In the genomic region with DNA sequence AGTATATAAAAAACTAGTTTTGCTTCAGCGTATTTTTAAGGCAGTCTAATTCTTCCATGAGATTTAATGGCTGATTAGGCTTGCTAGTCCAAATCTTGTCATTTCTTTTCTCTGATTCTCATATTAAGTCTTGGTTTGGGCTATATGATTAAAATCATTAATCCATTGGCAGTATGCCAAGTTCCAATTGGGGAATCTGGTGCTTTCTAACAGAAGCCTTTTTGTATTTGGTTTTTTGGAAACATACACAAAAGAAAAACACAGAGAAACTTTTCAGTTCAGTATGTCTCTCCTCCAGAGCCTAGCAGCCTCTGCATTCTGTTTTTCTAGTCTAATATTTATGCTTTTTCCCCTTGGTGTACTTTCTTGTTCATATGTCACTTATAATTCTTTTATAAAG, we compare ENCODE assay signal across 12 cellular contexts. TPM values are rescaled to one million over a fixed set of nuclear protein-coding genes. Genes with fewer than 3 reads are reported as not detected.
A peak's percentile ranks its signal among the peaks of the same experiment; 100 is the strongest.
DNase-seq lines count a peak whose midpoint lies in the region; ATAC-seq and TF ChIP-seq lines count a peak whose summit lies in the region.
"Had no signal": no experiment of that assay in that cellular context is flagged by ENCODE, and none has a peak within 500 bp of the region (broad histone marks: within the 10 kb centered on the region; RNA-seq: fewer than 3 reads in every experiment).

No MANE protein-coding gene starts in this region.

- no peak for DNase-seq in CD4-positive, alpha-beta T cell
- peak; percentile 22 for DNase-seq in astrocyte of the spinal cord (ENCODE audit: low read depth, low spot score)
- no peak for DNase-seq in naive thymus-derived CD8-positive, alpha-beta T cell
- no peak for DNase-seq in NOMO-1 treated with dmso at 0.1 percent for 144 hours (lab: John Stamatoyannopoulos, UW; ENCODE audit: unreplicated experiment)
- no peak for DNase-seq in effector CD8-positive, alpha-beta T cell (lab: John Stamatoyannopoulos, UW)
- DNase-seq in stimulated activated CD4-positive, alpha-beta T cell treated with anti-CD3 and anti-CD28 coated beads, Interleukin-1b, Interleukin-23, amount 100 ng/mL, for 48 hours: no peak
- DNase-seq: activated gamma-delta T cell; cerebellar nuclear complex; NCI-H2081 treated with DMSO at 0.1 percent for 48 hours; stimulated activated naive CD4-positive, alpha-beta T cell treated with Interleukin-2 at 50 U/mL for 16 hours had no signal

- in situ Hi-C loops in astrocyte of the spinal cord (cut with HindIII; ENCODE audit: low sequenced_read_pairs): no loop called here

- H3K9me3 Mint-ChIP-seq in CD4-positive, alpha-beta T cell: no peaks in the 10 kb centered on the region
- no peaks in the 10 kb centered on the region for H3K9me3 Mint-ChIP-seq in naive thymus-derived CD8-positive, alpha-beta T cell

- H3K27me3 ChIP-seq in CD4-positive, alpha-beta T cell (ENCODE audit: control insufficient read depth, insufficient read depth, low read length): no peaks in the 10 kb centered on the region

- H3K4me3 ChIP-seq in HEK293 (ENCODE audit: low read depth, low read length) (no peak overlapping the region), astrocyte of the spinal cord (ENCODE audit: low read depth, low read length) (no peak overlapping the region)

- H3K36me3 ChIP-seq in HEK293 (ENCODE audit: control insufficient read depth in 2 of 2, insufficient read depth in 1 of 2, low read length in 2 of 2): no peaks in the 10 kb centered on the region; a peak in 1 of 3 replicates

- no peaks in the 10 kb centered on the region for H3K36me3 Mint-ChIP-seq in CD4-positive, alpha-beta T cell (ENCODE audit: low read depth)
- no peaks in the 10 kb centered on the region for H3K36me3 Mint-ChIP-seq in naive thymus-derived CD8-positive, alpha-beta T cell

- POLR2A ChIA-PET in CD4-positive, alpha-beta T cell (lab: Charles Lee): no interaction called here
- POLR2A ChIA-PET in HEK293 (lab: Yijun Ruan, JAX): no interaction called here
- POLR2A ChIA-PET in naive thymus-derived CD8-positive, alpha-beta T cell (lab: Charles Lee): no interaction called here

- H3K4me3 Mint-ChIP-seq in CD4-positive, alpha-beta T cell: no peak overlapping the region
- peak overlapping the region in 7 of 10 donors; percentile 3 to 75 (median 69) for H3K4me3 Mint-ChIP-seq in naive thymus-derived CD8-positive, alpha-beta T cell

- H3K27ac Mint-ChIP-seq in CD4-positive, alpha-beta T cell: peak overlapping the region; percentile 52
- H3K27ac Mint-ChIP-seq in naive thymus-derived CD8-positive, alpha-beta T cell: peak overlapping the region in 7 of 10 donors; percentile 6 to 86 (median 52)

- H3K27ac ChIP-seq in CD4-positive, alpha-beta T cell (ENCODE audit: low read depth, low read length): no peak overlapping the region
- no peak overlapping the region for H3K27ac ChIP-seq in HEK293 (ENCODE audit: extremely low read depth, low read depth, low read length)

- no peak for ATAC-seq in CD4-positive, alpha-beta T cell (ENCODE audit: poor library complexity)
- ATAC-seq in naive thymus-derived CD8-positive, alpha-beta T cell: no peak
- ATAC-seq in GM18867 (IDR thresholded peaks at IDR 0.05; ENCODE audit: unreplicated experiment): no peak

- CTCF ChIA-PET in CD4-positive, alpha-beta T cell (lab: Charles Lee): no interaction called here
- CTCF ChIA-PET in HEK293 (lab: Yijun Ruan, JAX): no interaction called here

- no peaks in the 10 kb centered on the region; the same call in none of the 2 replicates for H3K4me1 ChIP-seq in HEK293 (ENCODE audit: control insufficient read depth, insufficient read depth, low read length)

- no peaks in the 10 kb centered on the region for H3K9me3 ChIP-seq in CD4-positive, alpha-beta T cell (ENCODE audit: control insufficient read depth, low read length)
- no peaks in the 10 kb centered on the region for H3K9me3 ChIP-seq in HEK293 (ENCODE audit: control insufficient read depth, insufficient read depth, low read depth, low read length)

- H3K27me3 Mint-ChIP-seq in CD4-positive, alpha-beta T cell: no peaks in the 10 kb centered on the region
- no peaks in the 10 kb centered on the region for H3K27me3 Mint-ChIP-seq in naive thymus-derived CD8-positive, alpha-beta T cell

- peaks cover 32% of the 10 kb centered on the region for H3K4me1 Mint-ChIP-seq in CD4-positive, alpha-beta T cell (ENCODE audit: low read depth)
- peaks cover 10 to 50% (median 20%) of the 10 kb centered on the region in 4 donors for H3K4me1 Mint-ChIP-seq in naive thymus-derived CD8-positive, alpha-beta T cell

- intact Hi-C loops in CD4-positive, alpha-beta T cell (cut with DNase I, micrococcal nuclease): no loop called here

- no peak for TF ChIP-seq CTCF in CD4-positive, alpha-beta T cell (IDR thresholded peaks at IDR 0.05)
- TF ChIP-seq CTCF in HEK293 (tag by site-specific recombination; IDR thresholded peaks at IDR 0.05) (no peak), astrocyte of the spinal cord (IDR thresholded peaks at IDR 0.05; ENCODE audit: low read depth, low read length) (no peak)

TF ChIP-seq in HEK293, 187 proteins besides CTCF, POLR2A, EP300 and RAD21:
- TF ChIP-seq ZNF560 (tag by site-specific recombination; IDR thresholded peaks at IDR 0.05; ENCODE audit: borderline replicate concordance): no peak
- no peak for TF ChIP-seq SP3 (tag by site-specific recombination; IDR thresholded peaks at IDR 0.05)
- TF ChIP-seq SCRT2 (tag by site-specific recombination; IDR thresholded peaks at IDR 0.05): no peak
- TF ChIP-seq, protein P1, sequence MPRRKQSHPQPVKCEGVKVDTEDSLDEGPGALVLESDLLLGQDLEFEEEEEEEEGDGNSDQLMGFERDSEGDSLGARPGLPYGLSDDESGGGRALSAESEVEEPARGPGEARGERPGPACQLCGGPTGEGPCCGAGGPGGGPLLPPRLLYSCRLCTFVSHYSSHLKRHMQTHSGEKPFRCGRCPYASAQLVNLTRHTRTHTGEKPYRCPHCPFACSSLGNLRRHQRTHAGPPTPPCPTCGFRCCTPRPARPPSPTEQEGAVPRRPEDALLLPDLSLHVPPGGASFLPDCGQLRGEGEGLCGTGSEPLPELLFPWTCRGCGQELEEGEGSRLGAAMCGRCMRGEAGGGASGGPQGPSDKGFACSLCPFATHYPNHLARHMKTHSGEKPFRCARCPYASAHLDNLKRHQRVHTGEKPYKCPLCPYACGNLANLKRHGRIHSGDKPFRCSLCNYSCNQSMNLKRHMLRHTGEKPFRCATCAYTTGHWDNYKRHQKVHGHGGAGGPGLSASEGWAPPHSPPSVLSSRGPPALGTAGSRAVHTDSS (tag by site-specific recombination; IDR thresholded peaks at IDR 0.05): no peak
- peak; percentile 21; the same call in 1 of the 2 replicates for TF ChIP-seq KLF10 (tag by site-specific recombination; IDR thresholded peaks at IDR 0.05)
- no peak for TF ChIP-seq MEIS1 (CRISPR knock-in tag; IDR thresholded peaks at IDR 0.05; ENCODE audit: borderline replicate concordance)
- TF ChIP-seq, protein P2, sequence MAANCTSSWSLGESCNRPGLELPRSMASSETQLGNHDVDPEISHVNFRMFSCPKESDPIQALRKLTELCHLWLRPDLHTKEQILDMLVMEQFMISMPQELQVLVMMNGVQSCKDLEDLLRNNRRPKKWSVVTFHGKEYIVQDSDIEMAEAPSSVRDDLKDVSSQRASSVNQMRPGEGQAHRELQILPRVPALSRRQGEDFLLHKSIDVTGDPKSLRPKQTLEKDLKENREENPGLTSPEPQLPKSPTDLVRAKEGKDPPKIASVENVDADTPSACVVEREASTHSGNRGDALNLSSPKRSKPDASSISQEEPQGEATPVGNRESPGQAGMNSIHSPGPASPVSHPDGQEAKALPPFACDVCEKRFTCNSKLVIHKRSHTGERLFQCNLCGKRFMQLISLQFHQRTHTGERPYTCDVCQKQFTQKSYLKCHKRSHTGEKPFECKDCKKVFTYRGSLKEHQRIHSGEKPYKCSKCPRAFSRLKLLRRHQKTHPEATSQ (tag by site-specific recombination; IDR thresholded peaks at IDR 0.05): no peak
- no peak for TF ChIP-seq ZNF670 (tag by site-specific recombination; IDR thresholded peaks at IDR 0.05; ENCODE audit: low read depth)
- TF ChIP-seq ZNF660 (tag by site-specific recombination; IDR thresholded peaks at IDR 0.05): 0 out of 2 replicates have a peak, but pooled peaks have one; percentile 27
- no peak for TF ChIP-seq ZNF791 (tag by site-specific recombination; IDR thresholded peaks at IDR 0.05)
- TF ChIP-seq ZNF10 (tag by site-specific recombination; IDR thresholded peaks at IDR 0.05): no peak
- TF ChIP-seq ZNF654 (tag by site-specific recombination; IDR thresholded peaks at IDR 0.05; ENCODE audit: low read depth): no peak
- TF ChIP-seq ZNF747 (tag by site-specific recombination; IDR thresholded peaks at IDR 0.05): no peak

RNA-seq across cellular contexts. Expression of a gene that starts 37.9 kb away (rescaled TPM):
- total RNA-seq in CD4-positive, alpha-beta T cell: 1 to 10 TPM; 4.0 to 4.1 TPM
- 10 to 100 TPM; 13.1 to 13.7 TPM for total RNA-seq in naive thymus-derived CD8-positive, alpha-beta T cell
- 1 to 10 TPM; 2.7 to 4.9 (median 4.5) TPM for polyA plus RNA-seq in naive thymus-derived CD8-positive, alpha-beta T cell
